21 cellular contexts compared by ENCODE assay signal in genomic region chr12:112140728-112141127, GRCh38. TPM values are rescaled to one million over a fixed set of nuclear protein-coding genes. Genes with fewer than 3 reads are reported as not detected.
DNase-seq lines count a peak whose midpoint lies in the region; ATAC-seq and TF ChIP-seq lines count a peak whose summit lies in the region.
"Had no signal": no experiment of that assay in that cellular context is flagged by ENCODE, and none has a peak within 500 bp of the region (broad histone marks: within the 10 kb centered on the region; RNA-seq: fewer than 3 reads in every experiment).

No MANE protein-coding gene starts in this region.

- no peaks in the 10 kb centered on the region for H3K9me3 ChIP-seq in lower lobe of right lung
- H3K9me3 ChIP-seq: prostate gland, tibial artery had no signal

- H3K4me3 ChIP-seq in lower lobe of right lung = no peak overlapping the region
- H3K4me3 ChIP-seq: GM23248, PC-9, prostate gland, SK-N-MC, tibial artery had no signal

- intact Hi-C loops in lower lobe of right lung (cut with DNase I) = no loop called here

- DNase-seq in stimulated activated naive CD8-positive, alpha-beta T cell treated with anti-CD3 and anti-CD28 coated beads, Interleukin-15, Interleukin-2, amounts not matched to agents 100 U/mL and 50 U/mL, for 24 hours = no peak
- no peak for DNase-seq in T-cell
- DNase-seq in lower lobe of right lung = no peak
- DNase-seq in NCI-H345 treated with DMSO at 0.1 percent for 48 hours (lab: John Stamatoyannopoulos, UW; ENCODE audit: unreplicated experiment) = no peak
- DNase-seq in RPMI8226 = no peak
- DNase-seq: activated CD4-positive, alpha-beta T cell treated with anti-CD3 and anti-CD28 coated beads, Interleukin-2, amount 50 U/mL, for 48 hours; GM23248; hypothalamus; Kasumi-1; NCI-H1436; NCI-H69; tibial artery had no signal

- no peaks in the 10 kb centered on the region for H3K4me1 Mint-ChIP-seq in stimulated activated naive CD8-positive, alpha-beta T cell treated with anti-CD3 and anti-CD28 coated beads, Interleukin-15, Interleukin-2, amounts not matched to agents 100 ng/mL and 50 ng/mL, for 24 hours (ENCODE audit: low read depth)
- H3K4me1 Mint-ChIP-seq in T-cell = peaks cover 0 to 7% (median 2%) of the 10 kb centered on the region in 3 donors
- H3K4me1 Mint-ChIP-seq: nephron had no signal

- peaks cover 13% of the 10 kb centered on the region for H3K4me1 ChIP-seq in lower lobe of right lung
- H3K4me1 ChIP-seq: prostate gland, tibial artery had no signal

- H3K27me3 ChIP-seq in lower lobe of right lung (ENCODE audit: low read depth) = no peaks in the 10 kb centered on the region
- H3K27me3 ChIP-seq: tibial artery had no signal

- H3K27ac Mint-ChIP-seq in stimulated activated naive CD8-positive, alpha-beta T cell treated with anti-CD3 and anti-CD28 coated beads, Interleukin-15, Interleukin-2, amounts not matched to agents 100 ng/mL and 50 ng/mL, for 24 hours = peak overlapping the region; percentile 13
- peak overlapping the region; percentile 2 to 46 for H3K27ac Mint-ChIP-seq in T-cell
- H3K27ac Mint-ChIP-seq: activated T-helper 2 cell treated with anti-CD3 and anti-CD28 coated beads, Interferon-gamma antibody, Interleukin-2, Interleukin-4, amounts not matched to agents 10 μg/mL and 5 μg/mL and 100 μg/mL, durations not matched to agents 14 hours and 24 hours and 36 hours; memory B cell; nephron had no signal

- CTCF ChIA-PET in T-cell (lab: Charles Lee) = no interaction called here

- H3K36me3 ChIP-seq in lower lobe of right lung = peaks cover 100% of the 10 kb centered on the region

- no peak for ATAC-seq in stimulated activated naive CD8-positive, alpha-beta T cell treated with anti-CD3 and anti-CD28 coated beads, Interleukin-15, Interleukin-2, amounts not matched to agents 100 U/mL and 50 U/mL, for 24 hours
- no peak for ATAC-seq in T-cell (replicated peaks in 1 of 4)
- peak in 1 of 2 donors; percentile 5 for ATAC-seq in lower lobe of right lung
- ATAC-seq in GM18517 (IDR thresholded peaks at IDR 0.05; ENCODE audit: unreplicated experiment) = no peak
- ATAC-seq in HG02623 (IDR thresholded peaks at IDR 0.05; ENCODE audit: unreplicated experiment) = no peak

- H3K4me3 Mint-ChIP-seq in stimulated activated naive CD8-positive, alpha-beta T cell treated with anti-CD3 and anti-CD28 coated beads, Interleukin-15, Interleukin-2, amounts not matched to agents 100 ng/mL and 50 ng/mL, for 24 hours = no peak overlapping the region
- H3K4me3 Mint-ChIP-seq in T-cell = no peak overlapping the region
- H3K4me3 Mint-ChIP-seq: memory B cell, nephron had no signal

- peaks cover 53% of the 10 kb centered on the region for H3K36me3 Mint-ChIP-seq in stimulated activated naive CD8-positive, alpha-beta T cell treated with anti-CD3 and anti-CD28 coated beads, Interleukin-15, Interleukin-2, amounts not matched to agents 100 ng/mL and 50 ng/mL, for 24 hours (ENCODE audit: low read depth)
- peaks cover 38% of the 10 kb centered on the region for H3K36me3 Mint-ChIP-seq in T-cell

- POLR2A ChIA-PET in T-cell (lab: Charles Lee) = no interaction called here

- no peak for TF ChIP-seq CTCF in lower lobe of right lung (IDR thresholded peaks at IDR 0.05)

- no peaks in the 10 kb centered on the region for H3K9me3 Mint-ChIP-seq in stimulated activated naive CD8-positive, alpha-beta T cell treated with anti-CD3 and anti-CD28 coated beads, Interleukin-15, Interleukin-2, amounts not matched to agents 100 ng/mL and 50 ng/mL, for 24 hours
- no peaks in the 10 kb centered on the region for H3K9me3 Mint-ChIP-seq in T-cell
- H3K9me3 Mint-ChIP-seq: activated T-helper 2 cell treated with anti-CD3 and anti-CD28 coated beads, Interferon-gamma antibody, Interleukin-2, Interleukin-4, amounts not matched to agents 10 μg/mL and 5 μg/mL and 100 μg/mL, durations not matched to agents 14 hours and 24 hours and 36 hours; memory B cell; nephron had no signal

- no peaks in the 10 kb centered on the region for H3K27me3 Mint-ChIP-seq in stimulated activated naive CD8-positive, alpha-beta T cell treated with anti-CD3 and anti-CD28 coated beads, Interleukin-15, Interleukin-2, amounts not matched to agents 100 ng/mL and 50 ng/mL, for 24 hours
- no peaks in the 10 kb centered on the region for H3K27me3 Mint-ChIP-seq in T-cell
- H3K27me3 Mint-ChIP-seq: memory B cell had no signal

- peak overlapping the region; percentile 3 for H3K27ac ChIP-seq in lower lobe of right lung
- H3K27ac ChIP-seq: GM23248, PC-9, prostate gland, SK-N-MC, tibial artery had no signal

RNA-seq across cellular contexts. Expression of gene TRAFD1, which starts 15.4 kb away (rescaled TPM):
- total RNA-seq in T-cell (10 to 100 TPM; 26.4 to 39.9 (median 36.9) TPM), lower lobe of right lung (42.5 TPM)

RNA-seq across cellular contexts. Expression of gene NAA25, which starts 32.1 kb away (rescaled TPM):
- total RNA-seq in T-cell (10 to 100 TPM; 25.0 to 41.6 (median 31.0) TPM), lower lobe of right lung (24.7 TPM)
